ENCODE assay signal across 34 cellular contexts in genomic region chr12:74971201-74971600, GRCh38.
"Had no signal": no experiment of that assay in that cellular context is flagged by ENCODE, and none has a peak within 500 bp of the region (broad histone marks: within the 10 kb centered on the region; RNA-seq: fewer than 3 reads in every experiment).

No MANE protein-coding gene starts in this region.

- H3K4me3 ChIP-seq: MG63 had no signal

- DNase-seq: Karpas-422, Kasumi-1, KG1, MG63, MM.1S, MV-4-11, NCI-H1048, NCI-H1092, NCI-H1092 treated with DMSO at 0.1 percent for 48 hours, NCI-H1105, NCI-H1105 treated with DMSO at 0.1 percent for 48 hours, NCI-H1417, NCI-H1417 treated with DMSO at 0.1 percent for 48 hours, NCI-H1436, NCI-H1436 treated with DMSO at 0.1 percent for 48 hours, NCI-H146, NCI-H1694, NCI-H1694 treated with DMSO at 0.1 percent for 48 hours, NCI-H187, NCI-H187 treated with DMSO at 0.1 percent for 48 hours, NCI-H1930, NCI-H2029, NCI-H2029 treated with DMSO at 0.1 percent for 48 hours, NCI-H2081, NCI-H2081 treated with DMSO at 0.1 percent for 48 hours, NCI-H2107, NCI-H2171, NCI-H2171 treated with DMSO at 0.1 percent for 48 hours, NCI-H2227 treated with DMSO at 0.1 percent for 48 hours, NCI-H226, NCI-H345, NCI-H446, NCI-H446 treated with DMSO at 0.1 percent for 48 hours had no signal

- H3K27me3 ChIP-seq: MG63 had no signal

- H3K9ac ChIP-seq: KMS-11 had no signal

- H3K27ac ChIP-seq: KMS-11 had no signal

- H3K36me3 ChIP-seq: MG63 had no signal

- H3K4me2 ChIP-seq: KMS-11 had no signal
